Comparison of ENCODE assay signal across 1 cellular context in genomic region chr17:77329741-77330531, GRCh38.
TF ChIP-seq lines count a peak whose summit lies in the region.

No MANE protein-coding gene starts in this region.

TF ChIP-seq in WTC11, 78 proteins besides CTCF, POLR2A, EP300 and RAD21 (continued from another document):
- TF ChIP-seq ZNF532 (CRISPR knock-in tag; IDR thresholded peaks at IDR 0.05; ENCODE audit: borderline replicate concordance) (no peak), MAX (CRISPR knock-in tag; IDR thresholded peaks at IDR 0.05) (no peak), PRDM15 (CRISPR knock-in tag; IDR thresholded peaks at IDR 0.05) (no peak), NFYB (CRISPR knock-in tag; conservative IDR thresholded peaks at IDR 0.05; ENCODE audit: low read depth) (no peak), NR2C2 (CRISPR knock-in tag; IDR thresholded peaks at IDR 0.05) (no peak), NR3C1 (CRISPR knock-in tag; conservative IDR thresholded peaks at IDR 0.05; ENCODE audit: low read depth) (no peak), ATF6 (CRISPR knock-in tag; IDR thresholded peaks at IDR 0.05) (no peak), ZNF219 (CRISPR knock-in tag; IDR thresholded peaks at IDR 0.05; ENCODE audit: borderline replicate concordance) (no peak), FOXP4 (CRISPR knock-in tag; IDR thresholded peaks at IDR 0.05) (no peak)
TF ChIP-seq in WTC11: peak in this region for 0.
